Comparison of ENCODE assay signal across 8 cellular contexts in genomic region chr1:42958488-42959317, GRCh38. TPM values are rescaled to one million over a fixed set of nuclear protein-coding genes. Genes with fewer than 3 reads are reported as not detected.
DNase-seq lines count a peak whose midpoint lies in the region; ATAC-seq, FAIRE-seq and TF ChIP-seq lines count a peak whose summit lies in the region.

TSS of gene SLC2A1 (minus strand) at chr1:42958868. CDS start at chr1:42958651, 217 bp downstream.

- peaks cover 26% of the 10 kb centered on the region for H3K36me3 Mint-ChIP-seq in T-helper 1 cell treated with Interleukin-12 subunit alpha and Interleukin-12 subunit beta and Interleukin-4 antibody, amounts not matched to agents 30 μg/mL and 1 μg/mL, for 36 hours (ENCODE audit: low read depth)

- no peaks in the 10 kb centered on the region for H3K9me3 ChIP-seq in right atrium auricular region

- no peaks in the 10 kb centered on the region for H3K27me3 ChIP-seq in right atrium auricular region

- no peaks in the 10 kb centered on the region for H3K9me3 Mint-ChIP-seq in T-helper 1 cell treated with Interleukin-12 subunit alpha and Interleukin-12 subunit beta and Interleukin-4 antibody, amounts not matched to agents 30 μg/mL and 1 μg/mL, for 36 hours

- TF ChIP-seq CTCF in GM13976 (IDR thresholded peaks at IDR 0.05; ENCODE audit: borderline replicate concordance, control extremely low read depth, extremely low read depth, insufficient read depth, missing control alignments), result no peak
- no peak for TF ChIP-seq CTCF in right atrium auricular region (IDR thresholded peaks at IDR 0.05)

- in situ Hi-C loops in GM13976 (cut with MboI; ENCODE audit: low sequenced_read_pairs, unreplicated experiment), result no loop called here

- peak within 1 kb of the TSS; percentile 96 for H3K4me3 Mint-ChIP-seq in T-helper 1 cell treated with Interleukin-12 subunit alpha and Interleukin-12 subunit beta and Interleukin-4 antibody, amounts not matched to agents 30 μg/mL and 1 μg/mL, for 36 hours

- H3K27ac ChIP-seq in right atrium auricular region, result peak within 1 kb of the TSS; percentile 78 to 90

- H3K27me3 Mint-ChIP-seq in T-helper 1 cell treated with Interleukin-12 subunit alpha and Interleukin-12 subunit beta and Interleukin-4 antibody, amounts not matched to agents 30 μg/mL and 1 μg/mL, for 36 hours (ENCODE audit: low read depth), result peaks cover 4% of the 10 kb centered on the region

- no peaks in the 10 kb centered on the region for H3K36me3 ChIP-seq in right atrium auricular region

- peak; percentile 83 for FAIRE-seq in urothelium cell line (lab: Jason Lieb, UNC)

- peak within 1 kb of the TSS; percentile 99 for H3K27ac Mint-ChIP-seq in T-helper 1 cell treated with Interleukin-12 subunit alpha and Interleukin-12 subunit beta and Interleukin-4 antibody, amounts not matched to agents 30 μg/mL and 1 μg/mL, for 36 hours

- H3K4me1 ChIP-seq in right atrium auricular region, result peaks cover 0 to 37% of the 10 kb centered on the region in 2 donors

- H3K4me3 ChIP-seq in right atrium auricular region, result peak within 1 kb of the TSS; percentile 75 to 81

- H3K4me1 Mint-ChIP-seq in T-helper 1 cell treated with Interleukin-12 subunit alpha and Interleukin-12 subunit beta and Interleukin-4 antibody, amounts not matched to agents 30 μg/mL and 1 μg/mL, for 36 hours (ENCODE audit: low read depth), result peaks cover 47% of the 10 kb centered on the region

- peak; percentile 99 for DNase-seq in GM13976 (ENCODE audit: low spot score)
- peak; percentile 90 for DNase-seq in NCI-H146 (lab: John Stamatoyannopoulos, UW)
- DNase-seq in amygdala (lab: John Stamatoyannopoulos, UW), result peak; percentile 21 to 98 (median 90)
- DNase-seq in right atrium auricular region (ENCODE audit: low spot score), result peak; percentile 88
- peak; percentile 79 for DNase-seq in pulmonary artery endothelial cell (ENCODE audit: low read depth, low spot score)
- DNase-seq in urothelium cell line (ENCODE audit: low spot score), result peak; percentile 99

- peak; percentile 71 for ATAC-seq in HG02870 (IDR thresholded peaks at IDR 0.05; ENCODE audit: unreplicated experiment)

RNA-seq across cellular contexts. Expression of gene SLC2A1, which starts in this region (rescaled TPM):
- total RNA-seq in right atrium auricular region (10 to 100 TPM; 25.0 to 51.5 TPM), pulmonary artery endothelial cell (26.7 and 45.4 TPM in 2 replicates)

Comparison
In these comparisons a context has a peak if more than half of its experiments do, and no peak if none do; other contexts are left out.
1. Peak in every context shown above with its lines: DNase-seq, ATAC-seq, H3K4me3 ChIP-seq and H3K27ac ChIP-seq.